ENCODE assay signal across 8 cellular contexts in genomic region chr1:161313554-161314200, GRCh38. TPM values are rescaled to one million over a fixed set of nuclear protein-coding genes. Genes with fewer than 3 reads are reported as not detected.
A peak's percentile ranks its signal among the peaks of the same experiment; 100 is the strongest.
DNase-seq lines count a peak whose midpoint lies in the region; ATAC-seq and TF ChIP-seq lines count a peak whose summit lies in the region.

No MANE protein-coding gene starts in this region.

- intact Hi-C loops in left ventricle myocardium superior (cut with micrococcal nuclease) (no loop called here), sciatic nerve (cut with DNase I) (loop anchor here (10.0 kb wide), 1 partner anchor 51 kb away; the partner anchor contains the start of gene CFAP126)

- peak overlapping the region; percentile 99 for H3K27ac Mint-ChIP-seq in H9
- H3K27ac Mint-ChIP-seq in activated CD8-positive, alpha-beta T cell treated with anti-CD3 and anti-CD28 coated beads, Interleukin-2, amount 10 ng/mL, durations not matched to agents 7 days and 5 days = peak overlapping the region; percentile 97

- DNase-seq in AG04450 (ENCODE audit: low read depth, low spot score) (no peak), H9 (no peak), left ventricle myocardium superior (no peak), sciatic nerve (ENCODE audit: low spot score) (no peak), HPDE6-E6E7 (ENCODE audit: extremely low spot score) (no peak)
- DNase-seq in activated CD8-positive, alpha-beta T cell treated with anti-CD3 and anti-CD28 coated beads, Interleukin-2, amount 10 ng/mL, durations not matched to agents 7 days and 5 days = no peak
- no peak for DNase-seq in activated CD4-positive, CD25-positive, alpha-beta regulatory T cell (lab: John Stamatoyannopoulos, UW)

- no peak overlapping the region for H2AFZ ChIP-seq in H9 (ENCODE audit: low read length)

- no peak overlapping the region; the same call in 1 of the 2 replicates for H3K4ac ChIP-seq in H9 (ENCODE audit: low read depth, low read length)

- peaks cover 30 to 41% of the 10 kb centered on the region in 2 experiments for H3K4me1 Mint-ChIP-seq in H9
- peaks cover 29% of the 10 kb centered on the region for H3K4me1 Mint-ChIP-seq in activated CD8-positive, alpha-beta T cell treated with anti-CD3 and anti-CD28 coated beads, Interleukin-2, amount 10 ng/mL, durations not matched to agents 7 days and 5 days (ENCODE audit: low read depth)

- H3K27ac ChIP-seq in AG04450 (ENCODE audit: low read depth, low read length) = peak overlapping the region; percentile 87
- H3K27ac ChIP-seq in H9 (ENCODE audit: insufficient read length, low read depth, low read length) = peak overlapping the region; percentile 89

- no peak overlapping the region for H2BK5ac ChIP-seq in H9 (ENCODE audit: insufficient read length, low read length)

- H2BK120ac ChIP-seq in H9 (ENCODE audit: low read depth, low read length, poor library complexity, severe bottlenecking) = no peak overlapping the region

- H3K79me2 ChIP-seq in H9 (ENCODE audit: insufficient read depth, low read length) = no peaks in the 10 kb centered on the region; the same call in 1 of the 2 replicates

- H3K14ac ChIP-seq in H9 (ENCODE audit: insufficient read depth, low read length) = peak overlapping the region; percentile 94; the same call in 1 of the 2 replicates

- H3K56ac ChIP-seq in H9 (ENCODE audit: insufficient read length, low read depth, low read length) = no peak overlapping the region

- no peak overlapping the region for H2BK20ac ChIP-seq in H9 (ENCODE audit: low read depth, low read length, poor library complexity, severe bottlenecking)

- no peak for TF ChIP-seq CTCF in AG04450 (IDR thresholded peaks at IDR 0.05; ENCODE audit: low read depth, low read length)
- no peak for TF ChIP-seq CTCF in H9 (conservative IDR thresholded peaks at IDR 0.05)

- peaks cover 12% of the 10 kb centered on the region for H3K23me2 ChIP-seq in H9 (ENCODE audit: insufficient read length, low read depth, low read length, poor library complexity, severe bottlenecking)

- CTCF ChIA-PET in AG04450 (lab: Charles Lee) = interaction anchor here (1.1 to 1.8 kb wide), 6 partner anchors 18 to 122 kb away, joined by 3 to 7 read pairs (median 4); partner anchors contain the start of gene TOMM40L
- CTCF ChIA-PET in activated CD8-positive, alpha-beta T cell treated with anti-CD3 and anti-CD28 coated beads, Interleukin-2, amount 10 ng/mL, durations not matched to agents 7 days and 5 days (lab: Charles Lee) = interaction anchor here (0.7 to 2.8 kb wide), 18 partner anchors 8 to 148 kb away, joined by 3 to 17 read pairs (median 4); partner anchors contain the start of genes CFAP126, NDUFS2, PPOX and TOMM40L

- no peaks in the 10 kb centered on the region for H3K9me3 Mint-ChIP-seq in H9
- H3K9me3 Mint-ChIP-seq in activated CD8-positive, alpha-beta T cell treated with anti-CD3 and anti-CD28 coated beads, Interleukin-2, amount 10 ng/mL, durations not matched to agents 7 days and 5 days (ENCODE audit: insufficient read depth) = no peaks in the 10 kb centered on the region

- H3K4me3 ChIP-seq in AG04450 (ENCODE audit: low read depth, low read length) = peak overlapping the region; percentile 96

- WGBS in H9 (ENCODE audit: extremely low coverage, insufficient read length, low lambda C conversion rate) = no CpG with 5 or more reads among the region's 28 CpGs

- H3K27me3 ChIP-seq in AG04450 (ENCODE audit: control insufficient read depth, insufficient read depth, low read length) (peaks cover 14% of the 10 kb centered on the region), H9 (ENCODE audit: insufficient read depth, low read length) (no peaks in the 10 kb centered on the region)

- H2AK5ac ChIP-seq in H9 (ENCODE audit: insufficient read length, low read length) = peak overlapping the region; percentile 66

- peaks cover 1% of the 10 kb centered on the region; the same call in 1 of the 2 replicates for H3K27me3 Mint-ChIP-seq in H9 (ENCODE audit: low read depth)
- peaks cover 5% of the 10 kb centered on the region for H3K27me3 Mint-ChIP-seq in activated CD8-positive, alpha-beta T cell treated with anti-CD3 and anti-CD28 coated beads, Interleukin-2, amount 10 ng/mL, durations not matched to agents 7 days and 5 days (ENCODE audit: low read depth)

- H3K4me2 ChIP-seq in H9 (ENCODE audit: insufficient read depth, insufficient read length, low read length) = peak overlapping the region; percentile 78

- ATAC-seq in activated CD8-positive, alpha-beta T cell treated with anti-CD3 and anti-CD28 coated beads, Interleukin-2, amount 10 ng/mL, durations not matched to agents 7 days and 5 days = no peak
- ATAC-seq in left ventricle myocardium superior (peak; percentile 41), sciatic nerve (peak; percentile 55), HG03439 (IDR thresholded peaks at IDR 0.05; ENCODE audit: unreplicated experiment) (no peak)

- no peak overlapping the region for H4K91ac ChIP-seq in H9 (ENCODE audit: insufficient read length, low read depth, low read length)

- no peaks in the 10 kb centered on the region for H4K20me1 ChIP-seq in H9 (ENCODE audit: control insufficient read depth, insufficient read depth, insufficient read length)

- peak overlapping the region; percentile 85 for H3K18ac ChIP-seq in H9 (ENCODE audit: insufficient read length, low read depth, low read length)

- no peak overlapping the region for H3K23ac ChIP-seq in H9 (ENCODE audit: insufficient read length, low read depth, low read length)

- no peak overlapping the region for H3T11ph ChIP-seq in H9 (ENCODE audit: low read length)

- H3K4me1 ChIP-seq in H9 (ENCODE audit: insufficient read depth, low read length) = peaks cover 3% of the 10 kb centered on the region; the same call in 1 of the 2 replicates

- H2BK15ac ChIP-seq in H9 (ENCODE audit: low read depth, low read length) = no peak overlapping the region

- peaks cover 0 to 4% (median 0%) of the 10 kb centered on the region in 3 experiments; a peak in 2 of 7 replicates for H3K36me3 Mint-ChIP-seq in H9 (ENCODE audit: insufficient read depth in 1 of 3, low read depth in 3 of 3)
- no peaks in the 10 kb centered on the region for H3K36me3 Mint-ChIP-seq in activated CD8-positive, alpha-beta T cell treated with anti-CD3 and anti-CD28 coated beads, Interleukin-2, amount 10 ng/mL, durations not matched to agents 7 days and 5 days (ENCODE audit: low read depth)

- peak overlapping the region; percentile 18 for H4K5ac ChIP-seq in H9 (ENCODE audit: insufficient read length, low read depth, low read length)

- H3K79me1 ChIP-seq in H9 (ENCODE audit: insufficient read depth, low read depth, low read length, poor library complexity, severe bottlenecking) = no peaks in the 10 kb centered on the region

- H2BK12ac ChIP-seq in H9 (ENCODE audit: insufficient read length, low read depth, low read length) = peak overlapping the region; percentile 88

- POLR2A ChIA-PET in AG04450 (lab: Yijun Ruan, JAX) = interaction anchor here (0.7 to 1.5 kb wide), 4 partner anchors 88 to 128 kb away, joined by 3 to 12 read pairs (median 4); partner anchors contain the start of genes ADAMTS4 and TOMM40L
- POLR2A ChIA-PET in activated CD8-positive, alpha-beta T cell treated with anti-CD3 and anti-CD28 coated beads, Interleukin-2, amount 10 ng/mL, durations not matched to agents 7 days and 5 days (lab: Charles Lee) = interaction anchor here (0.6 to 2.7 kb wide), 9 partner anchors 8 to 148 kb away, joined by 3 to 15 read pairs (median 5); partner anchors contain the start of genes NDUFS2, PPOX and TOMM40L

- H3K4me3 Mint-ChIP-seq in H9 = peak overlapping the region; percentile 98 to 99
- H3K4me3 Mint-ChIP-seq in activated CD8-positive, alpha-beta T cell treated with anti-CD3 and anti-CD28 coated beads, Interleukin-2, amount 10 ng/mL, durations not matched to agents 7 days and 5 days = peak overlapping the region; percentile 99

- H3K9me3 ChIP-seq in AG04450 (ENCODE audit: control insufficient read depth, insufficient read depth, low read length) = no peaks in the 10 kb centered on the region; the same call in 1 of the 2 replicates
- no peaks in the 10 kb centered on the region for H3K9me3 ChIP-seq in H9 (ENCODE audit: control insufficient read depth, low read depth, low read length)

- no peak overlapping the region for H4K8ac ChIP-seq in H9 (replicated peaks; ENCODE audit: insufficient read length, low read depth, low read length)

- H3K9ac ChIP-seq in H9 (ENCODE audit: extremely low read depth, insufficient read length, low read length) = peak overlapping the region; percentile 91

RNA-seq across cellular contexts. Expression of gene SDHC, which starts 0.5 kb away (rescaled TPM):
- 311 and 335 TPM in 2 replicates for polyA plus RNA-seq in AG04450 (2011; rRNA removed)
- polyA minus RNA-seq in AG04450 (2011; rRNA and poly(A)+ RNA removed) = 103 and 113 TPM in 2 replicates
- total RNA-seq in H9 (2021) (198 and 206 TPM in 2 replicates), left ventricle myocardium superior (415 TPM), sciatic nerve (124 TPM)
- 100 to 1,000 TPM; 151 to 163 TPM for total RNA-seq in activated CD8-positive, alpha-beta T cell treated with anti-CD3 and anti-CD28 coated beads, Interleukin-2, amount 10 ng/mL, durations not matched to agents 7 days and 5 days

RNA-seq across cellular contexts. Expression of gene MPZ, which starts 3.9 kb away (rescaled TPM):
- 0.71 and 0.89 TPM in 2 replicates for polyA plus RNA-seq in AG04450 (2011; rRNA removed)
- 0.30 and 0.41 TPM in 2 replicates for polyA minus RNA-seq in AG04450 (2011; rRNA and poly(A)+ RNA removed)
- total RNA-seq in H9 (2021) (2.7 and 3.6 TPM in 2 replicates), left ventricle myocardium superior (3.8 TPM), sciatic nerve (4,832 TPM)
- total RNA-seq in activated CD8-positive, alpha-beta T cell treated with anti-CD3 and anti-CD28 coated beads, Interleukin-2, amount 10 ng/mL, durations not matched to agents 7 days and 5 days = 1 to 10 TPM; 2.8 to 3.4 TPM

RNA-seq across cellular contexts. Expression of gene CFAP126, which starts 54.0 kb away (rescaled TPM):
- polyA plus RNA-seq in AG04450 (2011; rRNA removed) = not detected in 2 replicates
- not detected in 2 replicates for polyA minus RNA-seq in AG04450 (2011; rRNA and poly(A)+ RNA removed)
- total RNA-seq in H9 (2021) (not detected in 2 replicates), left ventricle myocardium superior (not detected), sciatic nerve (0.49 TPM)
- not detected for total RNA-seq in activated CD8-positive, alpha-beta T cell treated with anti-CD3 and anti-CD28 coated beads, Interleukin-2, amount 10 ng/mL, durations not matched to agents 7 days and 5 days

RNA-seq across cellular contexts. Expression of gene PCP4L1, which starts 55.1 kb away (rescaled TPM):
- polyA plus RNA-seq in AG04450 (2011; rRNA removed) = not detected in 2 replicates
- not detected in 2 replicates for polyA minus RNA-seq in AG04450 (2011; rRNA and poly(A)+ RNA removed)
- total RNA-seq in H9 (2021) (0.66 and 0.83 TPM in 2 replicates), left ventricle myocardium superior (0.17 TPM), sciatic nerve (0.89 TPM)
- total RNA-seq in activated CD8-positive, alpha-beta T cell treated with anti-CD3 and anti-CD28 coated beads, Interleukin-2, amount 10 ng/mL, durations not matched to agents 7 days and 5 days = under 1 TPM; 0.34 to 0.40 TPM

Comparison
In these comparisons a context has a peak if more than half of its experiments do, and no peak if none do; other contexts are left out.
1. ATAC-seq: peak in left ventricle myocardium superior (single experiment) and sciatic nerve (single experiment); none in activated CD8-positive, alpha-beta T cell treated with anti-CD3 and anti-CD28 coated beads, Interleukin-2, amount 10 ng/mL, durations not matched to agents 7 days and 5 days (single experiment) and HG03439 (single experiment).
2. RNA of gene MPZ, which starts 3.9 kb away (total RNA-seq): 4,832 TPM in sciatic nerve (single experiment); 3.8 TPM in left ventricle myocardium superior (single experiment), 2.8 to 3.4 TPM in activated CD8-positive, alpha-beta T cell treated with anti-CD3 and anti-CD28 coated beads, Interleukin-2, amount 10 ng/mL, durations not matched to agents 7 days and 5 days and 2.7 to 3.6 TPM in H9; every median in the first group is over 1,000 times any median in the second.